In the genomic region with DNA sequence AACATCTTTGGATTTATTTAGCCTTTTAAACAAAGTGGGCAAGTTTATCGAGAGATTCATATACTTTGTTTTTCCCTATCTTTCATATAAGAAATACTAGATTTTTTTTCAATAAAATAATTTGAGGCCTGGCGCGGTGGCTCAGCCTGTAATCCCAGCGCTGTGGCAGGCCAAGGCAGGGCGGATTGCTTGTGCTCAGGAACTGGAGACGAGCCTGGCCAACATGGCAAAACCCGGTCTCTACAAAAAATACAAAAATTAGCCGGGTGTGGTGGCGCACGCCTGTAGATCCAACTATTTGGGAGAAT, we compare ENCODE assay signal across 1 cellular context.
TF ChIP-seq lines count a peak whose summit lies in the region.

No MANE protein-coding gene starts in this region.

TF ChIP-seq in endothelial cell of umbilical vein, 7 proteins besides CTCF, POLR2A, EP300 and RAD21 (continued from another document):
- no peak for TF ChIP-seq GATA2 (IDR thresholded peaks at IDR 0.05; ENCODE audit: insufficient read depth, insufficient read length, low read depth, low read length)
- TF ChIP-seq POLR2AphosphoS5 (IDR thresholded peaks at IDR 0.05; ENCODE audit: insufficient read depth, low read depth, low read length), result no peak
- TF ChIP-seq FOS (IDR thresholded peaks at IDR 0.05; ENCODE audit: borderline replicate concordance, insufficient read depth, low read length), result no peak
- TF ChIP-seq, protein P1, sequence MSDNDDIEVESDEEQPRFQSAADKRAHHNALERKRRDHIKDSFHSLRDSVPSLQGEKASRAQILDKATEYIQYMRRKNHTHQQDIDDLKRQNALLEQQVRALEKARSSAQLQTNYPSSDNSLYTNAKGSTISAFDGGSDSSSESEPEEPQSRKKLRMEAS (IDR thresholded peaks at IDR 0.05; ENCODE audit: insufficient read depth, insufficient read length), result no peak
- TF ChIP-seq MYC (IDR thresholded peaks at IDR 0.05; ENCODE audit: low read depth, low read length), result no peak
